27 cellular contexts compared by ENCODE assay signal in genomic region chr7:20790273-20790842, GRCh38. TPM values are rescaled to one million over a fixed set of nuclear protein-coding genes. Genes with fewer than 3 reads are reported as not detected.
DNase-seq lines count a peak whose midpoint lies in the region; TF ChIP-seq lines count a peak whose summit lies in the region.
"Had no signal": no experiment of that assay in that cellular context is flagged by ENCODE, and none has a peak within 500 bp of the region (broad histone marks: within the 10 kb centered on the region; RNA-seq: fewer than 3 reads in every experiment).

No MANE protein-coding gene starts in this region.

- 30% methylated on average over 11 of the region's 11 CpGs for WGBS in prostate gland

- TF ChIP-seq CTCF in prostate gland (IDR thresholded peaks at IDR 0.05) = no peak
- no peak for TF ChIP-seq CTCF in GM20000 (IDR thresholded peaks at IDR 0.05; ENCODE audit: extremely low read depth, missing control alignments)

- H3K4me3 ChIP-seq in prostate gland (peak overlapping the region; percentile 22), Karpas-422 (ENCODE audit: low read length) (no peak overlapping the region)
- H3K4me3 ChIP-seq: GM23248, SJSA1 had no signal

- no peaks in the 10 kb centered on the region for H3K4me1 ChIP-seq in prostate gland (replicated peaks)
- no peaks in the 10 kb centered on the region for H3K4me1 ChIP-seq in Karpas-422 (ENCODE audit: low read length)
- H3K4me1 ChIP-seq: SJSA1 had no signal

- no peak overlapping the region for H3K4me2 ChIP-seq in Karpas-422 (ENCODE audit: low read depth, low read length, poor library complexity, severe bottlenecking)

- no peaks in the 10 kb centered on the region for H3K79me2 ChIP-seq in Karpas-422 (ENCODE audit: low read length)

- no peak overlapping the region for H3K9ac ChIP-seq in Karpas-422 (ENCODE audit: low read length)
- H3K9ac ChIP-seq: GM23248 had no signal

- DNase-seq in NCI-H2227 (lab: John Stamatoyannopoulos, UW; ENCODE audit: unreplicated experiment) = peak; percentile 14
- DNase-seq in NCI-H2227 treated with DMSO at 0.1 percent for 48 hours (lab: John Stamatoyannopoulos, UW) = no peak
- DNase-seq in NCI-H345 (lab: John Stamatoyannopoulos, UW) = peak; percentile 43
- DNase-seq in epithelial cell of prostate (ENCODE audit: low read depth, low spot score) = no peak
- DNase-seq in prostate gland (ENCODE audit: low spot score) = no peak
- no peak for DNase-seq in T-helper 2 cell
- DNase-seq in Karpas-422 = no peak
- no peak for DNase-seq in GM20000 (ENCODE audit: low spot score)
- DNase-seq: activated naive CD4-positive, alpha-beta T cell; activated T-cell treated with anti-CD3 and anti-CD28 coated beads, Interleukin-2, amount 50 U/mL, for 4 hours; AML-193; brain microvascular endothelial cell; CD4-positive, alpha-beta T cell; GM23248; head of caudate nucleus; immature natural killer cell; left colon; NCI-H1092 treated with DMSO at 0.1 percent for 48 hours; NCI-H1930; NCI-H748 treated with DMSO at 0.1 percent for 48 hours; stimulated activated naive CD8-positive, alpha-beta T cell treated with anti-CD3 and anti-CD28 coated beads, Interleukin-15, Interleukin-2, amounts not matched to agents 100 U/mL and 50 U/mL, for 24 hours; T-cell; testis had no signal

- H4K20me1 ChIP-seq in Karpas-422 (ENCODE audit: insufficient read depth, low read depth, low read length) = no peaks in the 10 kb centered on the region

- H3K36me3 ChIP-seq in prostate gland (no peaks in the 10 kb centered on the region), Karpas-422 (ENCODE audit: insufficient read depth, low read length) (no peaks in the 10 kb centered on the region)
- H3K36me3 ChIP-seq: brain microvascular endothelial cell, neutrophil, SJSA1 had no signal

- intact Hi-C loops in prostate gland (cut with DNase I) = no loop called here

- H3K9me3 ChIP-seq in prostate gland (no peaks in the 10 kb centered on the region), Karpas-422 (ENCODE audit: low read length) (no peaks in the 10 kb centered on the region)
- H3K9me3 ChIP-seq: SJSA1, testis had no signal

- TF ChIP-seq POLR2A in prostate gland (IDR thresholded peaks at IDR 0.05) = no peak

- H3K27ac ChIP-seq in epithelial cell of prostate (peak overlapping the region; percentile 77), prostate gland (peak overlapping the region; percentile 90 to 93), Karpas-422 (ENCODE audit: low read length) (no peak overlapping the region)
- H3K27ac ChIP-seq: brain microvascular endothelial cell, GM23248, neutrophil, SJSA1, testis had no signal

- no peak overlapping the region for H2AFZ ChIP-seq in Karpas-422 (ENCODE audit: low read length)
- H2AFZ ChIP-seq: GM23248 had no signal

- no peaks in the 10 kb centered on the region for H3K9me2 ChIP-seq in Karpas-422 (replicated peaks; ENCODE audit: insufficient read depth, low read length)

- H3K27me3 ChIP-seq in prostate gland (replicated peaks; ENCODE audit: insufficient read depth) = no peaks in the 10 kb centered on the region
- H3K27me3 ChIP-seq in Karpas-422 (ENCODE audit: low read length) = no peaks in the 10 kb centered on the region

RNA-seq across cellular contexts. Expression of gene SP8, which starts 3.7 kb away (rescaled TPM):
- total RNA-seq in prostate gland = 10 to 100 TPM in 1 of 2 donors, 1 to 10 TPM in 1; 7.4 to 44.5 TPM
- total RNA-seq in Karpas-422 (2014; rRNA removed; shearing (Covaris generic); ENCODE audit: low replicate concordance) = not detected in 2 replicates
- total RNA-seq: activated T-cell treated with anti-CD3 and anti-CD28 coated beads, Interleukin-2, amount 50 U/mL, for 4 hours; CD4-positive, alpha-beta T cell; epithelial cell of proximal tubule; GM23248; left colon; M059J; SJSA1 had no signal

Comparison
In these comparisons a context has a peak if more than half of its experiments do, and no peak if none do; other contexts are left out.
1. DNase-seq: peak in NCI-H2227 (single experiment) and NCI-H345 (single experiment); none in NCI-H2227 treated with DMSO at 0.1 percent for 48 hours (single experiment), epithelial cell of prostate (single experiment), prostate gland (single experiment), T-helper 2 cell (0 of 5), Karpas-422 (single experiment) and GM20000 (single experiment).